Comparison of ENCODE assay signal across 20 cellular contexts in genomic region chr2:207763308-207763707, GRCh38. TPM values are rescaled to one million over a fixed set of nuclear protein-coding genes. Genes with fewer than 3 reads are reported as not detected.
DNase-seq lines count a peak whose midpoint lies in the region; ATAC-seq and TF ChIP-seq lines count a peak whose summit lies in the region.
"Had no signal": no experiment of that assay in that cellular context is flagged by ENCODE, and none has a peak within 500 bp of the region (broad histone marks: within the 10 kb centered on the region; RNA-seq: fewer than 3 reads in every experiment).

No MANE protein-coding gene starts in this region.

- H3K9ac ChIP-seq in Loucy (ENCODE audit: low read depth, low read length, poor library complexity, severe bottlenecking) (no peak overlapping the region), iPS-20b (ENCODE audit: low read depth, low read length) (no peak overlapping the region; the same call in 1 of the 2 replicates)
- H3K9ac ChIP-seq: BLaER1 had no signal

- H4K20me1 ChIP-seq in GM23338 (replicated peaks; ENCODE audit: insufficient read depth): peaks cover 51% of the 10 kb centered on the region
- H4K20me1 ChIP-seq in Loucy (ENCODE audit: insufficient read depth, low read length, poor library complexity, severe bottlenecking): no peaks in the 10 kb centered on the region
- H4K20me1 ChIP-seq in PC-9 (ENCODE audit: insufficient read depth): no peaks in the 10 kb centered on the region

- H3K9me2 ChIP-seq in GM23338 (ENCODE audit: insufficient read depth) (no peaks in the 10 kb centered on the region), Loucy (replicated peaks; ENCODE audit: low read depth, low read length) (no peaks in the 10 kb centered on the region), PC-9 (ENCODE audit: insufficient read depth) (no peaks in the 10 kb centered on the region)

- H3K27me3 Mint-ChIP-seq in GM23338 (ENCODE audit: insufficient read depth, low read depth, poor library complexity): peaks cover 17% of the 10 kb centered on the region
- H3K27me3 Mint-ChIP-seq in progenitor cell of endocrine pancreas: no peaks in the 10 kb centered on the region

- H3K9me3 ChIP-seq in Loucy (ENCODE audit: insufficient read depth, low read depth, low read length) (no peaks in the 10 kb centered on the region), iPS-20b (ENCODE audit: insufficient read depth, low read depth, low read length) (no peaks in the 10 kb centered on the region), PC-9 (ENCODE audit: insufficient read depth, low read depth) (no peaks in the 10 kb centered on the region)
- H3K9me3 ChIP-seq: BLaER1 had no signal

- H3K27ac ChIP-seq in GM23338 (ENCODE audit: low read depth) (peak overlapping the region; percentile 63), iPS-20b (ENCODE audit: low read length) (no peak overlapping the region), foreskin keratinocyte (no peak overlapping the region), PC-9 (no peak overlapping the region)
- H3K27ac ChIP-seq: BLaER1 had no signal

- H3K9me3 Mint-ChIP-seq in GM23338 (peaks cover 2% of the 10 kb centered on the region), progenitor cell of endocrine pancreas (ENCODE audit: low read depth) (no peaks in the 10 kb centered on the region)
- H3K9me3 Mint-ChIP-seq: HFFc6 had no signal

- CTCF ChIA-PET in PC-9 (lab: Charles Lee): no interaction called here

- H3K27me3 ChIP-seq in GM23338 (ENCODE audit: insufficient read depth) (no peaks in the 10 kb centered on the region), Loucy (ENCODE audit: insufficient read depth, low read length, poor library complexity, severe bottlenecking) (no peaks in the 10 kb centered on the region), iPS-20b (ENCODE audit: insufficient read depth, low read length) (peaks cover 23% of the 10 kb centered on the region), foreskin keratinocyte (no peaks in the 10 kb centered on the region), PC-9 (ENCODE audit: insufficient read depth, low read depth) (no peaks in the 10 kb centered on the region)

- POLR2A ChIA-PET in PC-9 (lab: Charles Lee; ENCODE audit: unreplicated experiment): no interaction called here

- H2AFZ ChIP-seq in GM23338 (no peak overlapping the region), Loucy (ENCODE audit: low read length) (no peak overlapping the region), PC-9 (no peak overlapping the region)

- H3K79me2 ChIP-seq in GM23338 (replicated peaks; ENCODE audit: insufficient read depth) (peaks cover 88% of the 10 kb centered on the region), Loucy (ENCODE audit: insufficient read depth, low read length) (peaks cover 14% of the 10 kb centered on the region; the same call in 1 of the 2 replicates), PC-9 (ENCODE audit: low read depth) (peaks cover 36% of the 10 kb centered on the region)

- peaks cover 69% of the 10 kb centered on the region for H3K4me1 Mint-ChIP-seq in GM23338
- peaks cover 58% of the 10 kb centered on the region for H3K4me1 Mint-ChIP-seq in progenitor cell of endocrine pancreas (ENCODE audit: low read depth)

- peak overlapping the region; percentile 26; the same call in 1 of the 3 replicates for H3K4me3 Mint-ChIP-seq in GM23338
- peak overlapping the region; percentile 96 for H3K4me3 Mint-ChIP-seq in progenitor cell of endocrine pancreas (ENCODE audit: low read depth)
- H3K4me3 Mint-ChIP-seq: HFFc6 had no signal

- ATAC-seq in GM23338: no peak
- ATAC-seq in foreskin keratinocyte: no peak
- ATAC-seq in HG03565 (IDR thresholded peaks at IDR 0.05; ENCODE audit: unreplicated experiment): no peak
- ATAC-seq in HG02884 (IDR thresholded peaks at IDR 0.05; ENCODE audit: unreplicated experiment): no peak
- ATAC-seq: GM12878 had no signal

- H3K36me3 ChIP-seq in GM23338 (ENCODE audit: insufficient read depth) (peaks cover 35% of the 10 kb centered on the region; the same call in 1 of the 2 replicates), Loucy (ENCODE audit: insufficient read depth, low read length) (no peaks in the 10 kb centered on the region), iPS-20b (ENCODE audit: insufficient read depth, low read depth, low read length) (peaks cover 81% of the 10 kb centered on the region), PC-9 (ENCODE audit: low read depth) (no peaks in the 10 kb centered on the region)

- H3K4me2 ChIP-seq in GM23338 (peak overlapping the region; percentile 72), Loucy (ENCODE audit: low read depth, low read length, poor library complexity, severe bottlenecking) (peak overlapping the region; percentile 60), PC-9 (no peak overlapping the region)
- H3K4me2 ChIP-seq: BLaER1 had no signal

- TF ChIP-seq CTCF in GM23338 (conservative IDR thresholded peaks at IDR 0.05; ENCODE audit: low read depth in 2 of 2) (no peak), Loucy (conservative IDR thresholded peaks at IDR 0.05; ENCODE audit: low read length) (no peak), progenitor cell of endocrine pancreas (IDR thresholded peaks at IDR 0.05; ENCODE audit: unreplicated experiment) (no peak), foreskin keratinocyte (conservative IDR thresholded peaks at IDR 0.05) (no peak), PC-9 (conservative IDR thresholded peaks at IDR 0.05) (no peak)

- peaks cover 48% of the 10 kb centered on the region for H3K4me1 ChIP-seq in GM23338 (ENCODE audit: insufficient read depth)
- H3K4me1 ChIP-seq in Loucy (ENCODE audit: insufficient read depth, low read length, poor library complexity, severe bottlenecking): peaks cover 24% of the 10 kb centered on the region
- peaks cover 38% of the 10 kb centered on the region for H3K4me1 ChIP-seq in iPS-20b (ENCODE audit: insufficient read depth, low read length)
- H3K4me1 ChIP-seq in foreskin keratinocyte: peaks cover 3% of the 10 kb centered on the region
- peaks cover 16% of the 10 kb centered on the region for H3K4me1 ChIP-seq in PC-9 (replicated peaks; ENCODE audit: insufficient read depth)

- intact Hi-C loops in PC-9 (cut with micrococcal nuclease; ENCODE audit: unreplicated experiment): no loop called here

- H3K36me3 Mint-ChIP-seq in GM23338 (ENCODE audit: low read depth) (peaks cover 53% of the 10 kb centered on the region), progenitor cell of endocrine pancreas (ENCODE audit: insufficient read depth) (peaks cover 70% of the 10 kb centered on the region)

- no TSS peak for BruUV-seq in PC-9 (replicated peaks; lab: Mats Ljungman, UMichigan)

- H3F3A ChIP-seq in GM23338 (replicated peaks; ENCODE audit: low read depth) (peaks cover 24% of the 10 kb centered on the region), Loucy (ENCODE audit: low read depth) (no peaks in the 10 kb centered on the region), PC-9 (ENCODE audit: insufficient read depth, low read depth) (no peaks in the 10 kb centered on the region)

- H3K4me3 ChIP-seq in GM23338 (peak overlapping the region; percentile 48), Loucy (ENCODE audit: low read length, poor library complexity, severe bottlenecking) (no peak overlapping the region), iPS-20b (ENCODE audit: low read length) (peak overlapping the region; percentile 68), PC-9 (no peak overlapping the region)
- H3K4me3 ChIP-seq: BLaER1, GM12878 had no signal

- H3K27ac Mint-ChIP-seq in GM23338 (no peak overlapping the region), progenitor cell of endocrine pancreas (peak overlapping the region; percentile 84)
- H3K27ac Mint-ChIP-seq: HFFc6 had no signal

- DNase-seq in GM23338 (ENCODE audit: low spot score) (no peak), progenitor cell of endocrine pancreas (ENCODE audit: low spot score, unreplicated experiment) (no peak), foreskin keratinocyte (no peak), PC-9 (no peak)
- DNase-seq: GDM1, GOT3, HFFc6, NCI-H1417, NCI-H1930, NCI-H446, NCI-H69, OCI-M1, RPMI8226, SIG-M5 had no signal

TF ChIP-seq in GM23338, 12 proteins besides CTCF, POLR2A, EP300 and RAD21 (continues in another document):
- TF ChIP-seq POLR2AphosphoS5 (IDR thresholded peaks at IDR 0.05; ENCODE audit: low read depth) (no peak), EZH2phosphoT487 (IDR thresholded peaks at IDR 0.05; ENCODE audit: unreplicated experiment) (no peak)

RNA-seq across cellular contexts. Expression of gene FZD5, which starts 6.4 kb away (rescaled TPM):
- total RNA-seq in GM23338 (2014; rRNA removed; shearing (Covaris generic)): 80.5 and 94.8 TPM in 2 replicates
- polyA plus RNA-seq in GM23338 (2016; fragmentation: Nextera tagmentation; extraction: Ambion mirVana) (28.1 and 32.3 TPM in 2 replicates), foreskin keratinocyte (0.95 and 1.3 TPM in 2 replicates)
- total RNA-seq in progenitor cell of endocrine pancreas (238 and 247 TPM in 2 replicates), foreskin keratinocyte (3.6 and 4.3 TPM in 2 replicates), PC-9 (2021) (5.6 and 6.8 TPM in 2 replicates)

RNA-seq across cellular contexts. Expression of gene CCNYL1, which starts 51.9 kb away (rescaled TPM):
- total RNA-seq in GM23338 (2014; rRNA removed; shearing (Covaris generic)): 32.1 and 35.1 TPM in 2 replicates
- polyA plus RNA-seq in GM23338 (2016; fragmentation: Nextera tagmentation; extraction: Ambion mirVana) (19.6 and 20.8 TPM in 2 replicates), foreskin keratinocyte (11.4 and 12.9 TPM in 2 replicates)
- total RNA-seq in progenitor cell of endocrine pancreas (18.8 and 25.4 TPM in 2 replicates), foreskin keratinocyte (20.8 and 22.5 TPM in 2 replicates), PC-9 (2021) (21.8 and 24.8 TPM in 2 replicates)

Comparison
In these comparisons a context has a peak if more than half of its experiments do, and no peak if none do; other contexts are left out.
1. H3K4me3 ChIP-seq: peak in GM23338 (single experiment) and iPS-20b (single experiment); none in Loucy (single experiment) and PC-9 (single experiment).
2. RNA of gene FZD5, which starts 6.4 kb away (total RNA-seq): 238 to 247 TPM in progenitor cell of endocrine pancreas and 80.5 to 94.8 TPM in GM23338; 5.6 to 6.8 TPM in PC-9 and 3.6 to 4.3 TPM in foreskin keratinocyte; every median in the first group is over 10 times any median in the second.